In the genomic region with DNA sequence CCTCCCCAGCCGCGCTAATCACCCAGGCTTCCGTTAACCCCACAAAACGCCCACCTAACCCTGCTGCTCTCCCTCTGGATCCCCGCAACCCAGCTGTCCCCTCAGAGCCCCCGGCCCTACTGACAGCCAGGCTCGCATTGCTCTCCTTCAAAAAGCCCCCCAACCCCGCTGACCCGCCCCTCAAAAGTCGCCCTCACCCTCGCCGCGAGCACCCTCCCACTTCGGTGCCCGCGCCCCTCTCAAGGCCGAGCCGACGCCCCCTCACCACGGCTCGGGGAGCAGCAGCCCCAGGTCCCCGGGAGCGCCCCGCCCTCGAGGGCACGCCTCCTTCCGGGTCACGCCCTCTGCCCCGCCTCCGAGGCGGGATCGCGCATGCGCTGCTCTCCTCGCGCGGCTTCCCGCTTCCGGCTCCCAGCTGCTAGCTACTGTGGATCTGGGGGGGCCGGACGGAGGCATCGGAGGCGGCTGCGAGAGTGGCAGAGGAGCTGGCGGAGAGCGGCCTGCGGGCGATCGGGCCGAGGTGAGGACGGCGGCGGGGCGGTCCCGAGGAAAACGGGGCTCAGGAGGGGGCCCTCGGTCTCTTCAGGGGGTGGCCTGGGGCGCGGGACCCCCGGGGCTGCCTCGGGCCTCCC, we compare ENCODE assay signal across 8 cellular contexts. TPM values are rescaled to one million over a fixed set of nuclear protein-coding genes. Genes with fewer than 3 reads are reported as not detected.
A peak's percentile ranks its signal among the peaks of the same experiment; 100 is the strongest.
DNase-seq lines count a peak whose midpoint lies in the region; ATAC-seq and TF ChIP-seq lines count a peak whose summit lies in the region.

No MANE protein-coding gene starts in this region.

- H3K36me3 ChIP-seq in right lobe of liver = no peaks in the 10 kb centered on the region

- ATAC-seq in HG03520 (IDR thresholded peaks at IDR 0.05; ENCODE audit: unreplicated experiment) = peak; percentile 45
- ATAC-seq in right lobe of liver = peak; percentile 93 to 96 (median 96)

- H3K36me3 Mint-ChIP-seq in activated CD4-positive, alpha-beta memory T cell treated with anti-CD3 and anti-CD28 coated beads for 36 hours = peaks cover 3% of the 10 kb centered on the region

- H3K27ac Mint-ChIP-seq in activated CD4-positive, alpha-beta memory T cell treated with anti-CD3 and anti-CD28 coated beads for 36 hours = peak overlapping the region; percentile 85

- peak overlapping the region; percentile 83 to 99 (median 95) for H3K4me3 ChIP-seq in right lobe of liver

- WGBS in right lobe of liver (ENCODE audit: insufficient coverage, low coverage, low lambda C conversion rate, missing lambda C conversion rate) = 0% methylated on average over 15 of the region's 61 CpGs

- H3K9me3 Mint-ChIP-seq in activated CD4-positive, alpha-beta memory T cell treated with anti-CD3 and anti-CD28 coated beads for 36 hours = no peaks in the 10 kb centered on the region

- intact Hi-C loops in activated CD4-positive, alpha-beta memory T cell treated with anti-CD3 and anti-CD28 coated beads for 36 hours (cut with micrococcal nuclease) = loop anchor here (10.0 kb wide), 1 partner anchor 140 kb away; a partner anchor contains a TSS
- intact Hi-C loops in right lobe of liver (cut with DNase I) = no loop called here

- CTCF ChIA-PET in activated CD4-positive, alpha-beta memory T cell treated with anti-CD3 and anti-CD28 coated beads for 36 hours (lab: Charles Lee) = interaction anchor here (0.7 to 4.4 kb wide), 6 partner anchors 10 to 286 kb away, joined by 3 to 20 read pairs (median 4); a partner anchor contains a TSS

- POLR2A ChIA-PET in activated CD4-positive, alpha-beta memory T cell treated with anti-CD3 and anti-CD28 coated beads for 36 hours (lab: Charles Lee) = interaction anchor here (0.5 to 1.7 kb wide), 5 partner anchors 8 to 296 kb away, joined by 3 to 6 read pairs (median 4); no protein-coding TSS in a partner anchor

- no peaks in the 10 kb centered on the region for H3K9me3 ChIP-seq in right lobe of liver

- TF ChIP-seq POLR2A in GM19193 (IDR thresholded peaks at IDR 0.05; ENCODE audit: extremely low read depth, insufficient read depth, insufficient read length) = peak; percentile 84
- peak; percentile 68 for TF ChIP-seq POLR2A in right lobe of liver (IDR thresholded peaks at IDR 0.05)

- H3K4me1 Mint-ChIP-seq in activated CD4-positive, alpha-beta memory T cell treated with anti-CD3 and anti-CD28 coated beads for 36 hours (ENCODE audit: low read depth) = peaks cover 28% of the 10 kb centered on the region

- TF ChIP-seq CTCF in right lobe of liver (IDR thresholded peaks at IDR 0.05) = no peak

- H3K27me3 Mint-ChIP-seq in activated CD4-positive, alpha-beta memory T cell treated with anti-CD3 and anti-CD28 coated beads for 36 hours = no peaks in the 10 kb centered on the region

- H3K4me3 Mint-ChIP-seq in activated CD4-positive, alpha-beta memory T cell treated with anti-CD3 and anti-CD28 coated beads for 36 hours = peak overlapping the region; percentile 87

- DNase-seq in AML-193 (lab: John Stamatoyannopoulos, UW) (peak; percentile 63 to 64), NCI-H748 (lab: John Stamatoyannopoulos, UW; ENCODE audit: unreplicated experiment) (peak; percentile 77), dermis microvascular lymphatic vessel endothelial cell (ENCODE audit: low read depth in 2 of 2) (peak; percentile 77 to 91), right lobe of liver (peak; percentile 91 to 92 (median 91))
- peak; percentile 95 for DNase-seq in activated CD4-positive, alpha-beta memory T cell treated with anti-CD3 and anti-CD28 coated beads for 36 hours
- peak; percentile 87 to 94 for DNase-seq in stimulated activated CD4-positive, alpha-beta T cell treated with anti-CD3 and anti-CD28 coated beads, Interleukin-2, amount 100 ng/mL, for 48 hours

- no peaks in the 10 kb centered on the region for H3K27me3 ChIP-seq in right lobe of liver

- H3K4me1 ChIP-seq in right lobe of liver = peaks cover 0 to 25% (median 10%) of the 10 kb centered on the region in 4 donors

- H3K27ac ChIP-seq in right lobe of liver = peak overlapping the region; percentile 52 to 63 (median 62)

RNA-seq across cellular contexts. Expression of a gene that starts 46.1 kb away (rescaled TPM):
- total RNA-seq in activated CD4-positive, alpha-beta memory T cell treated with anti-CD3 and anti-CD28 coated beads for 36 hours = 10 to 100 TPM; 36.9 to 37.1 TPM
- 20.4 and 22.0 TPM in 2 replicates for total RNA-seq in dermis microvascular lymphatic vessel endothelial cell
- 10 to 100 TPM; 15.1 to 19.2 (median 17.7) TPM for total RNA-seq in right lobe of liver

Comparison
In these comparisons a context has a peak if more than half of its experiments do, and no peak if none do; other contexts are left out.
1. Peak in every context shown above with its lines: DNase-seq, ATAC-seq, H3K4me3 ChIP-seq and H3K27ac ChIP-seq.